In the genomic region with DNA sequence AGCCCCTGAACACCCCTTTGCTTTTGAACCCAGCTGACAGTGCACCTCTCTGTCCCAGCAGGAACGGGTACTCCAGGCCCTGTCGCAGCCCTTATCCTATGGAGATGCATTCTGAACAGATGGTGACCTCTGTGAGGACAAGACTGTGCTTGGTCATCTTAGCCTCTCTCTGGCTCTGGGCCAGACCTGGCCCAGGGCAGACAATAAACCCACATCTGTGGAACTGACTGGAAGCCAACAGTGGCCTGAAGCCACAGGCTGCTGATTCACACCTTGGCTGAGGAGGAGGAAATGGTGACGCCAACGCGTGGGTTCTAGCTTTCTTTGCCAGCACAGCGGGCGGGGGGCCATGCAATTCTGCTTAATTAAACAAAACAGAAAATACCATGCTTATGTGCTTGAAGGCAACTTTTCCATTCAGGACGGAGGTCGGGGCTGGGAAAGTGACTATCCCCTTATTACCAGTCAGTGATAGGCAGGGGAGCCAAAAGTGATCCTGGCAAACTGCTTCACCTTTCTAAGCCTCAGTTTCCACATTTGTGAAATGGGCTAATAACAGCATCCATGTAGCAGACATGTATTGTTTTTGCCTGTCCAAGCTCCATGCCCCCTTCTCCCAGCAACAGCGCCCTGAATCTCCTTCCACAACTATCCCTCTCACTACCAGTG, we compare ENCODE assay signal across 9 cellular contexts. TPM values are rescaled to one million over a fixed set of nuclear protein-coding genes. Genes with fewer than 3 reads are reported as not detected.
A peak's percentile ranks its signal among the peaks of the same experiment; 100 is the strongest.
DNase-seq lines count a peak whose midpoint lies in the region; ATAC-seq and TF ChIP-seq lines count a peak whose summit lies in the region.
"Had no signal": no experiment of that assay in that cellular context is flagged by ENCODE, and none has a peak within 500 bp of the region (broad histone marks: within the 10 kb centered on the region; RNA-seq: fewer than 3 reads in every experiment).

No MANE protein-coding gene starts in this region.

- peak in 3 of 4 donors; percentile 28 to 82 (median 61) for ATAC-seq in right lobe of liver
- no peak for ATAC-seq in HG02588 (IDR thresholded peaks at IDR 0.05; ENCODE audit: unreplicated experiment)

- no peak for TF ChIP-seq CTCF in right lobe of liver (IDR thresholded peaks at IDR 0.05)

- intact Hi-C loops in right lobe of liver (cut with DNase I) = no loop called here

- DNase-seq in GM04504 (ENCODE audit: low read depth) = peak; percentile 97
- peak; percentile 82 for DNase-seq in RKO (ENCODE audit: low spot score)
- DNase-seq in brain pericyte (ENCODE audit: low read depth, low spot score) = peak; percentile 38
- DNase-seq in right lobe of liver = peak in 1 of 3 donors; percentile 79
- DNase-seq in stimulated activated CD8-positive, alpha-beta memory T cell treated with anti-CD3 and anti-CD28 coated beads, Interleukin-4, amount 100 ng/mL, for 24 hours (ENCODE audit: low read depth) = peak; percentile 52
- DNase-seq in NOMO-1 treated with DMSO at 0.1 percent for 48 hours (lab: John Stamatoyannopoulos, UW; ENCODE audit: unreplicated experiment) = no peak
- DNase-seq in foreskin melanocyte = no peak

- H3K36me3 ChIP-seq in right lobe of liver = no peaks in the 10 kb centered on the region

- no peak overlapping the region for H3K4me3 ChIP-seq in right lobe of liver

- TF ChIP-seq POLR2A in right lobe of liver (IDR thresholded peaks at IDR 0.05) = no peak

- 51% methylated on average over 8 of the region's 10 CpGs for WGBS in right lobe of liver (ENCODE audit: insufficient coverage, low coverage, low lambda C conversion rate, missing lambda C conversion rate)

- no peaks in the 10 kb centered on the region for H3K4me1 ChIP-seq in right lobe of liver

- H3K9me3 ChIP-seq in right lobe of liver = no peaks in the 10 kb centered on the region

- H3K27ac ChIP-seq in right lobe of liver = no peak overlapping the region
- H3K27ac ChIP-seq: parathyroid adenoma had no signal

- no peaks in the 10 kb centered on the region for H3K27me3 ChIP-seq in right lobe of liver

RNA-seq across cellular contexts. Expression of gene SH3PXD2B, which starts 10.8 kb away (rescaled TPM):
- 1 to 10 TPM; 2.5 to 6.8 (median 5.2) TPM for total RNA-seq in right lobe of liver

Comparison
In these comparisons a context has a peak if more than half of its experiments do, and no peak if none do; other contexts are left out.
1. DNase-seq: peak in GM04504 (single experiment), RKO (single experiment), brain pericyte (single experiment) and stimulated activated CD8-positive, alpha-beta memory T cell treated with anti-CD3 and anti-CD28 coated beads, Interleukin-4, amount 100 ng/mL, for 24 hours (single experiment); none in NOMO-1 treated with DMSO at 0.1 percent for 48 hours (single experiment) and foreskin melanocyte (single experiment).